Comparison of ENCODE assay signal across 1 cellular context in genomic region chr14:103428732-103429556, GRCh38.
TF ChIP-seq lines count a peak whose summit lies in the region.

No MANE protein-coding gene starts in this region.

TF ChIP-seq in GM12878, 131 proteins besides CTCF, POLR2A, EP300 and RAD21 (continued from another document):
- TF ChIP-seq ZBTB11 (CRISPR knock-in tag; IDR thresholded peaks at IDR 0.05) = no peak
- TF ChIP-seq SPI1 (IDR thresholded peaks at IDR 0.05; ENCODE audit: borderline replicate concordance, insufficient read depth, low read depth, low read length) = no peak
- TF ChIP-seq USF1 (IDR thresholded peaks at IDR 0.05; ENCODE audit: borderline replicate concordance, extremely low read length, insufficient read depth, low read depth, low read length) = no peak
- TF ChIP-seq JUNB (IDR thresholded peaks at IDR 0.05) = peak; percentile 30; the same call in 1 of the 2 replicates
- TF ChIP-seq MYC (IDR thresholded peaks at IDR 0.05; ENCODE audit: insufficient read depth, insufficient read length, insufficient replicate concordance, low read length, severe bottlenecking) = no peak
